Comparison of ENCODE assay signal across 17 cellular contexts in the genomic region with DNA sequence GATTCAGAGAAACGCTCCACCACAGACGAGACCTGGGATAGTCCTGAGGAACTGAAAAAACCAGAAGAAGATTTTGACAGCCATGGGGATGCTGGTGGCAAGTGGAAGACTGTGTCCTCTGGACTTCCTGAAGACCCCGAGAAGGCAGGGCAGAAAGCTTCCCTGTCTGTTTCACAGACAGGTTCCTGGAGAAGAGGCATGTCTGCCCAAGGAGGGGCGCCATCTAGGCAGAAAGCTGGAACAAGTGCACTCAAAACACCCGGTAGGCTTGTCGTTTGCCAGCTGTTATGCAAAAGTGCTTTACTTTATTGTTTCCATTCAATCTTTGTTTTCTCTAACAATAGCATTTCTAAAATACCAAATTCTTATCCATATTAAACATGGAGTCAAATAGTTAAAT.
A peak's percentile ranks its signal among the peaks of the same experiment; 100 is the strongest.
DNase-seq lines count a peak whose midpoint lies in the region; TF ChIP-seq lines count a peak whose summit lies in the region.
"Had no signal": no experiment of that assay in that cellular context is flagged by ENCODE, and none has a peak within 500 bp of the region (broad histone marks: within the 10 kb centered on the region; RNA-seq: fewer than 3 reads in every experiment).

No MANE protein-coding gene starts in this region.

- no peak overlapping the region for H3K4me3 Mint-ChIP-seq in neural progenitor cell
- H3K4me3 Mint-ChIP-seq: activated CD4-positive, alpha-beta T cell treated with anti-CD3 and anti-CD28 coated beads, Interleukin-2, amount 10 ng/mL, durations not matched to agents 7 days and 5 days; T-helper 17 cell had no signal

- no peak overlapping the region for H3K27ac Mint-ChIP-seq in neural progenitor cell
- H3K27ac Mint-ChIP-seq: activated CD4-positive, alpha-beta T cell treated with anti-CD3 and anti-CD28 coated beads, Interleukin-2, amount 10 ng/mL, durations not matched to agents 7 days and 5 days; T-helper 17 cell had no signal

- H4K20me1 ChIP-seq in Loucy (ENCODE audit: insufficient read depth, low read length, poor library complexity, severe bottlenecking) = no peaks in the 10 kb centered on the region
- no peaks in the 10 kb centered on the region for H4K20me1 ChIP-seq in neural progenitor cell (ENCODE audit: low read depth)

- no peak overlapping the region for H3K4me2 ChIP-seq in Loucy (ENCODE audit: low read depth, low read length, poor library complexity, severe bottlenecking)
- H3K4me2 ChIP-seq in neural progenitor cell = no peak overlapping the region

- H3K79me2 ChIP-seq in Loucy (ENCODE audit: insufficient read depth, low read length) (no peaks in the 10 kb centered on the region), neural progenitor cell (ENCODE audit: low read depth) (no peaks in the 10 kb centered on the region)

- H3F3A ChIP-seq in Loucy (ENCODE audit: low read depth) (no peaks in the 10 kb centered on the region), neural progenitor cell (ENCODE audit: low read depth) (no peaks in the 10 kb centered on the region)

- no peaks in the 10 kb centered on the region for H3K27me3 ChIP-seq in Loucy (ENCODE audit: insufficient read depth, low read length, poor library complexity, severe bottlenecking)
- no peaks in the 10 kb centered on the region for H3K27me3 ChIP-seq in brain microvascular endothelial cell (replicated peaks)
- no peaks in the 10 kb centered on the region for H3K27me3 ChIP-seq in neural progenitor cell
- H3K27me3 ChIP-seq: ascending aorta, dorsolateral prefrontal cortex, transverse colon had no signal

- peaks cover 9% of the 10 kb centered on the region for H3K9me3 Mint-ChIP-seq in neural progenitor cell

- no peak overlapping the region for H3K27ac ChIP-seq in brain microvascular endothelial cell
- H3K27ac ChIP-seq in neural progenitor cell = no peak overlapping the region
- H3K27ac ChIP-seq: ascending aorta, transverse colon had no signal

- no peaks in the 10 kb centered on the region for H3K27me3 Mint-ChIP-seq in neural progenitor cell (ENCODE audit: insufficient read depth, low read depth)
- H3K27me3 Mint-ChIP-seq: activated CD4-positive, alpha-beta T cell treated with anti-CD3 and anti-CD28 coated beads, Interleukin-2, amount 10 ng/mL, durations not matched to agents 7 days and 5 days; T-helper 17 cell had no signal

- peak; percentile 37 for TF ChIP-seq CTCF in Loucy (conservative IDR thresholded peaks at IDR 0.05; ENCODE audit: low read length)
- peak; percentile 37 for TF ChIP-seq CTCF in brain microvascular endothelial cell (IDR thresholded peaks at IDR 0.05; ENCODE audit: low read depth, low read length, missing control alignments)
- peak; percentile 52 for TF ChIP-seq CTCF in neural progenitor cell (IDR thresholded peaks at IDR 0.05)

- peaks cover 3% of the 10 kb centered on the region for H3K36me3 Mint-ChIP-seq in neural progenitor cell

- H3K9ac ChIP-seq in Loucy (ENCODE audit: low read depth, low read length, poor library complexity, severe bottlenecking) = no peak overlapping the region
- H3K9ac ChIP-seq in neural progenitor cell = no peak overlapping the region

- H3K4me3 ChIP-seq in Loucy (ENCODE audit: low read length, poor library complexity, severe bottlenecking) (no peak overlapping the region), brain microvascular endothelial cell (ENCODE audit: low read depth, low read length) (no peak overlapping the region), neural progenitor cell (no peak overlapping the region)
- H3K4me3 ChIP-seq: ascending aorta, dorsolateral prefrontal cortex, K562, transverse colon had no signal

- no peaks in the 10 kb centered on the region for H3K9me3 ChIP-seq in Loucy (ENCODE audit: insufficient read depth, low read depth, low read length)
- H3K9me3 ChIP-seq in neural progenitor cell (ENCODE audit: low read depth) = no peaks in the 10 kb centered on the region
- H3K9me3 ChIP-seq: ascending aorta, transverse colon had no signal

- H3K4me1 ChIP-seq in Loucy (ENCODE audit: insufficient read depth, low read length, poor library complexity, severe bottlenecking) = peaks cover 3% of the 10 kb centered on the region
- no peaks in the 10 kb centered on the region for H3K4me1 ChIP-seq in neural progenitor cell
- H3K4me1 ChIP-seq: ascending aorta, Caco-2, transverse colon had no signal

- H3K36me3 ChIP-seq in Loucy (ENCODE audit: insufficient read depth, low read length) (no peaks in the 10 kb centered on the region), brain microvascular endothelial cell (replicated peaks) (peaks cover 7% of the 10 kb centered on the region), neural progenitor cell (no peaks in the 10 kb centered on the region)
- H3K36me3 ChIP-seq: ascending aorta, transverse colon had no signal

- H3K9me2 ChIP-seq in Loucy (replicated peaks; ENCODE audit: low read depth, low read length) = no peaks in the 10 kb centered on the region

- no peaks in the 10 kb centered on the region for H3K4me1 Mint-ChIP-seq in neural progenitor cell
- H3K4me1 Mint-ChIP-seq: activated CD4-positive, alpha-beta T cell treated with anti-CD3 and anti-CD28 coated beads, Interleukin-2, amount 10 ng/mL, durations not matched to agents 7 days and 5 days; T-helper 17 cell had no signal

- DNase-seq in NCI-H748 (lab: John Stamatoyannopoulos, UW; ENCODE audit: unreplicated experiment) (peak; percentile 20), NCI-H748 treated with DMSO at 0.1 percent for 48 hours (lab: John Stamatoyannopoulos, UW) (no peak), brain microvascular endothelial cell (no peak), neural progenitor cell (ENCODE audit: low spot score) (peak; percentile 61), T-helper 2 cell (no peak), RKO (ENCODE audit: low spot score) (no peak), NCI-H1417 treated with DMSO at 0.1 percent for 48 hours (lab: John Stamatoyannopoulos, UW) (no peak)
- DNase-seq: activated CD4-positive, alpha-beta T cell treated with anti-CD3 and anti-CD28 coated beads, Interleukin-2, amount 10 ng/mL, durations not matched to agents 7 days and 5 days; NCI-H2081; stimulated activated CD4-positive, alpha-beta T cell treated with anti-CD3 and anti-CD28 coated beads, Interleukin-2, amount 100 ng/mL, for 24 hours; T-helper 17 cell; transverse colon had no signal

- H2AFZ ChIP-seq in Loucy (ENCODE audit: low read length) (no peak overlapping the region), neural progenitor cell (replicated peaks) (peak overlapping the region; percentile 75)

- in situ Hi-C loops in brain microvascular endothelial cell (cut with HindIII; ENCODE audit: low pct_ligation_motif_present, low sequenced_read_pairs) = no loop called here

Comparison
In these comparisons a context has a peak if more than half of its experiments do, and no peak if none do; other contexts are left out.
1. DNase-seq: peak in NCI-H748 (single experiment) and neural progenitor cell (single experiment); none in NCI-H748 treated with DMSO at 0.1 percent for 48 hours (single experiment), brain microvascular endothelial cell (single experiment), T-helper 2 cell (0 of 5), RKO (single experiment) and NCI-H1417 treated with DMSO at 0.1 percent for 48 hours (single experiment).
2. Peak in every context shown above with its lines, with median percentiles within 50 percentile points of each other: CTCF ChIP-seq.